In the genomic region with DNA sequence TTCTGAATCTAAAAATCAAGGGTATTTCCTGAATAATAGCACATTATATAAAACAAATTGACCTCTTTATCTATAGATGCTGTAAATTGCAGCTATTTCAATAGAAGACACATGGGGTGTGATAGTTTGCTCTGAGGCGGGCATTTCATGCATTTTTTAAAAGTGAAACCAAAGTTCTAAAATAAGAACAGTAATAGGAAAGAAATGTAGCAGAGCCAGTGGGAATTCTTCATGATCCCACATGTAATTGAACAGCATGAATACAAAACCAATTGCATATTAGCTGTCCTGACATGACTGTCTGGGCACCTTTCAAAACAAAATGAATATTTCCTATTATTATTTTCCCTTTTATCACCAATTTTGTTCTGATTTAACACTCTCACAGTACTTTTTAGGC, we compare ENCODE assay signal across 17 cellular contexts.
DNase-seq lines count a peak whose midpoint lies in the region; ATAC-seq, FAIRE-seq and TF ChIP-seq lines count a peak whose summit lies in the region.
"Had no signal": no experiment of that assay in that cellular context is flagged by ENCODE, and none has a peak within 500 bp of the region (broad histone marks: within the 10 kb centered on the region; RNA-seq: fewer than 3 reads in every experiment).

No MANE protein-coding gene starts in this region.

- H3K9ac ChIP-seq in keratinocyte (ENCODE audit: control insufficient read depth, extremely low read depth, insufficient read depth, low read length) = no peak overlapping the region

- H3K9me3 ChIP-seq in AG04450 (ENCODE audit: control insufficient read depth, insufficient read depth, low read length) = no peaks in the 10 kb centered on the region
- no peaks in the 10 kb centered on the region for H3K9me3 ChIP-seq in keratinocyte (ENCODE audit: control insufficient read depth, low read depth, low read length)
- no peaks in the 10 kb centered on the region for H3K9me3 ChIP-seq in tibial artery

- intact Hi-C loops in tibial artery (cut with DNase I; ENCODE audit: low total_unique reads) = no loop called here

- CTCF ChIA-PET in AG04450 (lab: Charles Lee) = no interaction called here

- H3K4me3 ChIP-seq in AG04450 (ENCODE audit: low read depth, low read length) (no peak overlapping the region), cardiac fibroblast (replicated peaks in 1 of 2; ENCODE audit: low read depth in 2 of 2, low read length in 2 of 2) (no peak overlapping the region), keratinocyte (ENCODE audit: control insufficient read depth in 2 of 3, extremely low read depth in 1 of 3, insufficient read depth in 2 of 3, low read depth in 1 of 3, low read length in 3 of 3) (peak overlapping the region in 1 of 3 experiments; percentile 33), tibial artery (no peak overlapping the region)
- H3K4me3 ChIP-seq: smooth muscle cell had no signal

- H3K36me3 ChIP-seq in keratinocyte (ENCODE audit: control insufficient read depth in 2 of 2, extremely low read depth in 1 of 2, insufficient read depth in 2 of 2, low read length in 2 of 2) = no peaks in the 10 kb centered on the region
- H3K36me3 ChIP-seq in tibial artery = no peaks in the 10 kb centered on the region

- no peak for ATAC-seq in GM21737 (IDR thresholded peaks at IDR 0.05; ENCODE audit: unreplicated experiment)
- ATAC-seq: stimulated activated naive CD8-positive, alpha-beta T cell treated with anti-CD3 and anti-CD28 coated beads, Interleukin-15, Interleukin-2, amounts not matched to agents 100 U/mL and 50 U/mL, for 24 hours had no signal

- H3K27me3 ChIP-seq in AG04450 (ENCODE audit: control insufficient read depth, insufficient read depth, low read length) (no peaks in the 10 kb centered on the region), keratinocyte (ENCODE audit: control insufficient read depth, extremely low read depth, insufficient read depth, low read length) (no peaks in the 10 kb centered on the region), tibial artery (no peaks in the 10 kb centered on the region)

- H3K4me2 ChIP-seq in keratinocyte (ENCODE audit: control insufficient read depth, extremely low read depth, insufficient read depth, low read depth, low read length) = peak overlapping the region; percentile 24
- H3K4me2 ChIP-seq: smooth muscle cell had no signal

- FAIRE-seq in keratinocyte (lab: Jason Lieb, UNC) = peak; percentile 46
- FAIRE-seq: urothelium cell line had no signal

- H3K79me2 ChIP-seq in keratinocyte (ENCODE audit: control insufficient read depth, insufficient read depth, low read length) = no peaks in the 10 kb centered on the region

- POLR2A ChIA-PET in AG04450 (lab: Yijun Ruan, JAX) = no interaction called here

- dilution Hi-C loops in keratinocyte (cut with MboI; ENCODE audit: extremely low pct_ligation_motif_present, low sequenced_read_pairs) = no loop called here

- H4K20me1 ChIP-seq in keratinocyte (ENCODE audit: control insufficient read depth, extremely low read depth, insufficient read depth, low read length) = no peaks in the 10 kb centered on the region

- peak overlapping the region; percentile 67 for H2AFZ ChIP-seq in keratinocyte (ENCODE audit: control insufficient read depth, low read length)

- no peaks in the 10 kb centered on the region for H3K9me1 ChIP-seq in keratinocyte (ENCODE audit: control insufficient read depth, extremely low read depth, insufficient read depth, low read length)

- no peak for TF ChIP-seq CTCF in AG04450 (IDR thresholded peaks at IDR 0.05; ENCODE audit: low read depth, low read length)
- TF ChIP-seq CTCF in cardiac fibroblast (IDR thresholded peaks at IDR 0.05; ENCODE audit: low read depth, low read length) = no peak
- no peak for TF ChIP-seq CTCF in keratinocyte (optimal IDR thresholded peaks at IDR 0.05 in 1 of 3, IDR thresholded peaks at IDR 0.05 in 1 of 3, conservative IDR thresholded peaks at IDR 0.05 in 1 of 3; ENCODE audit: extremely low read depth in 1 of 3, insufficient read depth in 2 of 3, low read length in 3 of 3)
- no peak for TF ChIP-seq CTCF in tibial artery (IDR thresholded peaks at IDR 0.05)

- DNase-seq in AG04450 (ENCODE audit: low read depth, low spot score) = peak; percentile 4
- DNase-seq in LHCN-M2 (ENCODE audit: low read depth) = peak; percentile 45
- DNase-seq in cardiac fibroblast (ENCODE audit: low read depth in 2 of 2) = peak; percentile 9 to 32
- no peak for DNase-seq in keratinocyte (ENCODE audit: low read depth, low spot score)
- DNase-seq in tibial artery = no peak
- DNase-seq in stimulated activated CD4-positive, alpha-beta T cell treated with anti-CD3 and anti-CD28 coated beads, Interleukin-15, amount 100 ng/mL, for 24 hours = no peak
- DNase-seq in globus pallidus (ENCODE audit: low spot score) = no peak
- DNase-seq: H9; immature natural killer cell; Karpas-422; NCI-H510A; occipital lobe; stimulated activated naive CD8-positive, alpha-beta T cell treated with anti-CD3 and anti-CD28 coated beads, Interleukin-15, Interleukin-2, amounts not matched to agents 100 U/mL and 50 U/mL, for 24 hours; T-helper 1 cell had no signal

- H3K27ac ChIP-seq in AG04450 (ENCODE audit: low read depth, low read length) = no peak overlapping the region
- no peak overlapping the region for H3K27ac ChIP-seq in keratinocyte (ENCODE audit: control insufficient read depth, insufficient read depth, low read length)
- H3K27ac ChIP-seq in tibial artery = no peak overlapping the region

- H3K4me1 ChIP-seq in keratinocyte (ENCODE audit: control insufficient read depth, extremely low read depth, insufficient read depth, low read length) (peaks cover 10% of the 10 kb centered on the region), tibial artery (peaks cover 0 to 13% (median 3%) of the 10 kb centered on the region in 4 donors)

Comparison
In these comparisons a context has a peak if more than half of its experiments do, and no peak if none do; other contexts are left out.
1. DNase-seq: peak in AG04450 (single experiment), LHCN-M2 (single experiment) and cardiac fibroblast (2 of 2); none in keratinocyte (single experiment), tibial artery (0 of 2), stimulated activated CD4-positive, alpha-beta T cell treated with anti-CD3 and anti-CD28 coated beads, Interleukin-15, amount 100 ng/mL, for 24 hours (single experiment) and globus pallidus (single experiment).